In genomic region chr9:119736478-119737454, GRCh38 we compare ENCODE assay signal across 11 cellular contexts.
DNase-seq lines count a peak whose midpoint lies in the region; ATAC-seq and TF ChIP-seq lines count a peak whose summit lies in the region.
"Had no signal": no experiment of that assay in that cellular context is flagged by ENCODE, and none has a peak within 500 bp of the region (broad histone marks: within the 10 kb centered on the region; RNA-seq: fewer than 3 reads in every experiment).

No MANE protein-coding gene starts in this region.

- no peaks in the 10 kb centered on the region for H3K4me1 ChIP-seq in right atrium auricular region
- H3K4me1 ChIP-seq: foreskin keratinocyte had no signal

- H3K36me3 ChIP-seq in right atrium auricular region = no peaks in the 10 kb centered on the region

- H3K36me3 Mint-ChIP-seq in glutamatergic neuron (ENCODE audit: unreplicated experiment) = no peaks in the 10 kb centered on the region

- peaks cover 3% of the 10 kb centered on the region for H3K4me1 Mint-ChIP-seq in glutamatergic neuron (ENCODE audit: low read depth, unreplicated experiment)

- H3K27ac ChIP-seq in right atrium auricular region = no peak overlapping the region
- H3K27ac ChIP-seq: foreskin keratinocyte had no signal

- ATAC-seq in GM19438 (IDR thresholded peaks at IDR 0.05; ENCODE audit: low read depth, unreplicated experiment) = peak; percentile 99
- ATAC-seq in HG03108 (IDR thresholded peaks at IDR 0.05; ENCODE audit: unreplicated experiment) = peak; percentile 99
- ATAC-seq: foreskin keratinocyte had no signal

- no peak overlapping the region for H3K4me3 Mint-ChIP-seq in glutamatergic neuron (ENCODE audit: unreplicated experiment)

- no peaks in the 10 kb centered on the region for H3K27me3 ChIP-seq in right atrium auricular region
- H3K27me3 ChIP-seq: foreskin keratinocyte had no signal

- no peak overlapping the region for H3K4me3 ChIP-seq in right atrium auricular region

- DNase-seq in DMS53 (lab: John Stamatoyannopoulos, UW) = peak; percentile 96
- no peak for DNase-seq in DMS79 (lab: John Stamatoyannopoulos, UW)
- DNase-seq in right atrium auricular region (ENCODE audit: low spot score) = no peak
- no peak for DNase-seq in pons (ENCODE audit: low spot score)
- DNase-seq in glutamatergic neuron = no peak
- DNase-seq: DND-41, foreskin keratinocyte, NCI-H187 treated with DMSO at 0.1 percent for 48 hours had no signal

- H3K9me3 ChIP-seq in right atrium auricular region = peaks cover 0 to 10% of the 10 kb centered on the region in 2 donors

- TF ChIP-seq CTCF in right atrium auricular region (IDR thresholded peaks at IDR 0.05) = no peak
- TF ChIP-seq CTCF in glutamatergic neuron (IDR thresholded peaks at IDR 0.05; ENCODE audit: partially characterized antibody, unreplicated experiment) = no peak

- H3K27me3 Mint-ChIP-seq in glutamatergic neuron (ENCODE audit: unreplicated experiment) = no peaks in the 10 kb centered on the region

- TF ChIP-seq POLR2A in Raji (IDR thresholded peaks at IDR 0.05; ENCODE audit: insufficient read depth, low read depth, low read length) = peak; percentile 75

- no peak overlapping the region for H3K27ac Mint-ChIP-seq in glutamatergic neuron (ENCODE audit: unreplicated experiment)

- H3K9me3 Mint-ChIP-seq in glutamatergic neuron (ENCODE audit: unreplicated experiment) = peaks cover 3% of the 10 kb centered on the region
